ENCODE assay signal across 8 cellular contexts in the genomic region with DNA sequence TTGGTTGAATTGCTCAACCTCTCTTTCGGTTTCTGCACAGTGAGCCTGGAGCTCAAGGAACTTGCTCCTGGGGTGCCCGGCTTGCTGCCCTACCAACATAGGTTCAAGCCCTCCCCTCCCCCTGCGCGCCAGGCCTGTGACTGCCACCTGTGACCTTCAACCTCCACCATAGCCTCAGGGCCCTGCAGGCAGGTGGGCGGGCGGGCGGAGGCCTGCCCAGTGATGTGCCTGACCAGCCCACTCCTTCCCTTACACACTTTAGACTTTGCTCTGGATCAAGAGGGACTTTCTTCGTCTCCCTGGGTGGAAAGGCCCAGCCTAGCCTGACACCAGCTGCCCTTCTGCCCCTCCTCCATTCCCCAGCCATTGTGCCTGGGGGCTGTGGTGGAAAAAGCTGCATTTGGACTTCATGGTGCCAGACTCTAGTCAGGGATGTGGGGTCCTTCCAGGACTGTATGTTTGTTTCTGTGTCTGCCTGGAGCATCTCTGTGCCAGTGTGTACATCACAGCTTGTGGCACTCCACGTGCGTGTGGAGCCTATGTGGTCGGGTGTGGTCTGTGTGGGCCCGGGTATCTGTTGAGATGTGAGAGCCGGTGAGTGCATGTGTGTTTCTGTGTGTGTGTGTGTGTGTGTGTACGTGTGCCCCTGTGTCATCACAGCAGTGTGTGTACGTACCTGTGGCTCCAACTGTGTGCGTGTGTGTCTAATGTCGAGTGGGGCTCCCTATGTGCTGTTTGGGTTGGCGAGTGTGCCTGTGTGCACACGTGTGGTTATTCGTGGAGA. TPM values are rescaled to one million over a fixed set of nuclear protein-coding genes. Genes with fewer than 3 reads are reported as not detected.
A peak's percentile ranks its signal among the peaks of the same experiment; 100 is the strongest.
DNase-seq lines count a peak whose midpoint lies in the region; ATAC-seq and TF ChIP-seq lines count a peak whose summit lies in the region.

No MANE protein-coding gene starts in this region.

- H3K36me3 ChIP-seq in DND-41 (ENCODE audit: insufficient read depth, low read length) (no peaks in the 10 kb centered on the region), lung (ENCODE audit: control insufficient read depth in 2 of 2, insufficient read depth in 2 of 2, low read length in 2 of 2) (peaks cover 0 to 15% of the 10 kb centered on the region in 2 donors), gastrocnemius medialis (no peaks in the 10 kb centered on the region)

- no peaks in the 10 kb centered on the region for H3K79me2 ChIP-seq in DND-41 (ENCODE audit: insufficient read depth, low read length)

- no peak overlapping the region for H3K9ac ChIP-seq in DND-41 (ENCODE audit: low read depth, low read length)

- TF ChIP-seq CTCF in DND-41 (IDR thresholded peaks at IDR 0.05; ENCODE audit: borderline replicate concordance, extremely low read depth, low read length, poor library complexity, severe bottlenecking) = no peak
- no peak for TF ChIP-seq CTCF in lung (IDR thresholded peaks at IDR 0.05; ENCODE audit: control extremely low read depth, extremely low read depth)
- TF ChIP-seq CTCF in gastrocnemius medialis (IDR thresholded peaks at IDR 0.05 in 4 of 5, conservative IDR thresholded peaks at IDR 0.05 in 1 of 5) = no peak

- no peak overlapping the region for H3K4me2 ChIP-seq in DND-41 (ENCODE audit: insufficient read depth, low read length)

- no peak for TF ChIP-seq POLR2A in gastrocnemius medialis (IDR thresholded peaks at IDR 0.05)

- DNase-seq in DND-41 (peak; percentile 7), SIG-M5 (lab: John Stamatoyannopoulos, UW) (peak; percentile 45), lung (ENCODE audit: low spot score) (peak; percentile 58), dermis blood vessel endothelial cell (no peak), gastrocnemius medialis (no peak), cerebellar nuclear complex (lab: John Stamatoyannopoulos, UW) (no peak)

- intact Hi-C loops in gastrocnemius medialis (cut with DNase I; ENCODE audit: low total_unique reads) = no loop called here

- no peaks in the 10 kb centered on the region for H4K20me1 ChIP-seq in DND-41 (ENCODE audit: insufficient read depth, low read length)

- 40 to 60% methylated on average over 20 of the region's 20 CpGs for WGBS in lung, 2 donors

- H3K27me3 ChIP-seq in DND-41 (ENCODE audit: insufficient read depth, low read length, poor library complexity) (no peaks in the 10 kb centered on the region), lung (ENCODE audit: control insufficient read depth, insufficient read depth) (no peaks in the 10 kb centered on the region), gastrocnemius medialis (no peaks in the 10 kb centered on the region)

- ATAC-seq in DND-41 (ENCODE audit: insufficient read depth, low read depth) (peak; percentile 41; the same call in 1 of the 3 replicates), GM21447 (IDR thresholded peaks at IDR 0.05; ENCODE audit: unreplicated experiment) (peak; percentile 44), lung (ENCODE audit: insufficient read depth, low FRiP score) (no peak), GM18517 (IDR thresholded peaks at IDR 0.05; ENCODE audit: unreplicated experiment) (no peak), gastrocnemius medialis (no peak)

- H3K4me1 ChIP-seq in DND-41 (ENCODE audit: insufficient read depth, low read length) (no peaks in the 10 kb centered on the region), lung (ENCODE audit: control insufficient read depth in 2 of 2, insufficient read depth in 2 of 2, low read length in 2 of 2) (peaks cover 0 to 30% of the 10 kb centered on the region in 2 donors), gastrocnemius medialis (peaks cover 0 to 6% of the 10 kb centered on the region in 2 donors)

- H3K4me3 ChIP-seq in DND-41 (ENCODE audit: low read depth in 1 of 2, low read length in 2 of 2) (no peak overlapping the region), lung (no peak overlapping the region), gastrocnemius medialis (no peak overlapping the region)

- no peak overlapping the region for H3K27ac ChIP-seq in DND-41 (ENCODE audit: low read length)
- no peak overlapping the region for H3K27ac ChIP-seq in lung (ENCODE audit: low read depth in 1 of 2, low read length in 1 of 2)
- H3K27ac ChIP-seq in gastrocnemius medialis = no peak overlapping the region

- in situ Hi-C loops in gastrocnemius medialis (cut with MboI; ENCODE audit: low sequenced_read_pairs in 4 of 4) = no loop called here

- H2AFZ ChIP-seq in DND-41 (ENCODE audit: low read depth, low read length) = no peak overlapping the region

- no peaks in the 10 kb centered on the region for H3K9me3 ChIP-seq in DND-41 (ENCODE audit: insufficient read depth, low read length, severe bottlenecking)
- no peaks in the 10 kb centered on the region for H3K9me3 ChIP-seq in lung (ENCODE audit: control insufficient read depth in 2 of 2, insufficient read depth in 1 of 2, low read length in 1 of 2)
- no peaks in the 10 kb centered on the region for H3K9me3 ChIP-seq in gastrocnemius medialis

RNA-seq across cellular contexts. Expression of a gene that starts 9.5 kb away (rescaled TPM):
- total RNA-seq in lung (10 to 100 TPM; 34.9 to 85.2 TPM), dermis blood vessel endothelial cell (2.2 and 3.5 TPM in 2 replicates), gastrocnemius medialis (1 to 10 TPM; 2.1 to 5.9 (median 3.4) TPM)
- 10 to 100 TPM; 47.3 to 84.5 TPM for polyA plus RNA-seq in lung

RNA-seq across cellular contexts. Expression of a gene that starts 40.3 kb away (rescaled TPM):
- 10 to 100 TPM; 21.3 to 23.1 TPM for total RNA-seq in lung
- polyA plus RNA-seq in lung = 10 to 100 TPM; 10.8 to 22.0 TPM
- 18.3 and 25.5 TPM in 2 replicates for total RNA-seq in dermis blood vessel endothelial cell
- 1 to 10 TPM; 2.5 to 5.7 (median 5.2) TPM for total RNA-seq in gastrocnemius medialis

Comparison
In these comparisons a context has a peak if more than half of its experiments do, and no peak if none do; other contexts are left out.
1. ATAC-seq: peak in DND-41 (single experiment) and GM21447 (single experiment); none in lung (single experiment), GM18517 (single experiment) and gastrocnemius medialis (0 of 2).
2. DNase-seq: peak in DND-41 (single experiment), SIG-M5 (single experiment) and lung (single experiment); none in dermis blood vessel endothelial cell (single experiment), gastrocnemius medialis (0 of 2) and cerebellar nuclear complex (0 of 2).